In genomic region chr9:98263482-98264357, GRCh38 we compare ENCODE assay signal across 1 cellular context.
A peak's percentile ranks its signal among the peaks of the same experiment; 100 is the strongest.
TF ChIP-seq lines count a peak whose summit lies in the region.

No MANE protein-coding gene starts in this region.

TF ChIP-seq in K562, 482 proteins besides CTCF, POLR2A, EP300 and RAD21 (continued from another document and continues in another):
- TF ChIP-seq HOMEZ (CRISPR knock-in tag; IDR thresholded peaks at IDR 0.05) (no peak), RBM22 (IDR thresholded peaks at IDR 0.05; ENCODE audit: low read depth, low read length, poor library complexity, severe bottlenecking) (no peak), NBN (IDR thresholded peaks at IDR 0.05; ENCODE audit: low read depth) (peak; percentile 34; the same call in 1 of the 2 replicates), FOXK2 (conservative IDR thresholded peaks at IDR 0.05 in 1 of 2, IDR thresholded peaks at IDR 0.05 in 1 of 2; ENCODE audit: low read depth in 2 of 2) (peak in 1 of 2 experiments; percentile 42; a peak in 1 of 4 replicates), STAT5B (CRISPR knock-in tag; IDR thresholded peaks at IDR 0.05) (no peak), CREB3L1 (IDR thresholded peaks at IDR 0.05; ENCODE audit: borderline replicate concordance, low read depth) (no peak; the same call in 1 of the 2 replicates), TFAP4 (CRISPR knock-in tag; IDR thresholded peaks at IDR 0.05; ENCODE audit: borderline replicate concordance) (no peak), GTF2F1 (IDR thresholded peaks at IDR 0.05; ENCODE audit: low read depth, low read length) (no peak), ZBTB12 (CRISPR knock-in tag; IDR thresholded peaks at IDR 0.05) (no peak), GABPB2 (CRISPR knock-in tag; conservative IDR thresholded peaks at IDR 0.05) (no peak), BDP1 (IDR thresholded peaks at IDR 0.05; ENCODE audit: insufficient read depth, insufficient read length) (no peak), MTF1 (CRISPR knock-in tag; IDR thresholded peaks at IDR 0.05; ENCODE audit: borderline replicate concordance) (no peak), ZNF24 (IDR thresholded peaks at IDR 0.05) (no peak), ZNF717 (CRISPR knock-in tag; IDR thresholded peaks at IDR 0.05) (no peak), TCF7 (IDR thresholded peaks at IDR 0.05; ENCODE audit: borderline replicate concordance) (no peak), KLF1 (tag; IDR thresholded peaks at IDR 0.05) (no peak), PKNOX1 (IDR thresholded peaks at IDR 0.05) (no peak), NFATC3 (IDR thresholded peaks at IDR 0.05) (peak; percentile 32; the same call in 1 of the 2 replicates), POLR3G (IDR thresholded peaks at IDR 0.05; ENCODE audit: extremely low read depth, insufficient read length, insufficient replicate concordance) (no peak), ZNF740 (CRISPR knock-in tag; IDR thresholded peaks at IDR 0.05) (no peak), ZNF740 (tag; IDR thresholded peaks at IDR 0.05) (no peak), JUN (IDR thresholded peaks at IDR 0.05; ENCODE audit: borderline replicate concordance, low read depth, low read length) (no peak), JUN (CRISPR knock-in tag; IDR thresholded peaks at IDR 0.05; ENCODE audit: borderline replicate concordance) (no peak), ATF4 (CRISPR knock-in tag; IDR thresholded peaks at IDR 0.05) (no peak), CREM (IDR thresholded peaks at IDR 0.05; ENCODE audit: low read depth) (peak; percentile 13; the same call in 1 of the 2 replicates), TEAD1 (CRISPR knock-in tag; IDR thresholded peaks at IDR 0.05) (no peak), ZNF274 (IDR thresholded peaks at IDR 0.05; ENCODE audit: borderline replicate concordance, low read depth, low read length) (no peak), GTF2E2 (tag; IDR thresholded peaks at IDR 0.05) (no peak), RNF219 (CRISPR knock-in tag; IDR thresholded peaks at IDR 0.05) (no peak), SMAD1 (IDR thresholded peaks at IDR 0.05; ENCODE audit: low read depth, low read length, partially characterized antibody) (no peak), REST (CRISPR knock-in tag; IDR thresholded peaks at IDR 0.05; ENCODE audit: low read depth) (no peak), HDGF (IDR thresholded peaks at IDR 0.05) (no peak; the same call in 1 of the 2 replicates), KLF6 (CRISPR knock-in tag; IDR thresholded peaks at IDR 0.05; ENCODE audit: borderline replicate concordance) (no peak), ZNF507 (tag; conservative IDR thresholded peaks at IDR 0.05) (no peak), TAF7 (tag; IDR thresholded peaks at IDR 0.05) (no peak), MIER1 (IDR thresholded peaks at IDR 0.05; ENCODE audit: low read depth) (no peak), ZFP36 (IDR thresholded peaks at IDR 0.05; ENCODE audit: low read depth, low read length, partially characterized antibody) (no peak), TARDBP (IDR thresholded peaks at IDR 0.05) (peak; percentile 60; the same call in 1 of the 2 replicates), E2F5 (CRISPR knock-in tag; IDR thresholded peaks at IDR 0.05) (no peak), SREBF2 (CRISPR knock-in tag; IDR thresholded peaks at IDR 0.05) (no peak), NCOA2 (IDR thresholded peaks at IDR 0.05; ENCODE audit: partially characterized antibody in 2 of 2) (no peak), ZBTB49 (CRISPR knock-in tag; IDR thresholded peaks at IDR 0.05; ENCODE audit: borderline replicate concordance) (no peak), ZNF780A (CRISPR knock-in tag; IDR thresholded peaks at IDR 0.05) (no peak), ZNF253 (CRISPR knock-in tag; conservative IDR thresholded peaks at IDR 0.05) (no peak), HINFP (tag; conservative IDR thresholded peaks at IDR 0.05; ENCODE audit: low read depth) (no peak), SMAD2 (IDR thresholded peaks at IDR 0.05; ENCODE audit: low read depth, low read length) (no peak), KDM2B (CRISPR knock-in tag; IDR thresholded peaks at IDR 0.05) (no peak)
